24 cellular contexts compared by ENCODE assay signal in the genomic region with DNA sequence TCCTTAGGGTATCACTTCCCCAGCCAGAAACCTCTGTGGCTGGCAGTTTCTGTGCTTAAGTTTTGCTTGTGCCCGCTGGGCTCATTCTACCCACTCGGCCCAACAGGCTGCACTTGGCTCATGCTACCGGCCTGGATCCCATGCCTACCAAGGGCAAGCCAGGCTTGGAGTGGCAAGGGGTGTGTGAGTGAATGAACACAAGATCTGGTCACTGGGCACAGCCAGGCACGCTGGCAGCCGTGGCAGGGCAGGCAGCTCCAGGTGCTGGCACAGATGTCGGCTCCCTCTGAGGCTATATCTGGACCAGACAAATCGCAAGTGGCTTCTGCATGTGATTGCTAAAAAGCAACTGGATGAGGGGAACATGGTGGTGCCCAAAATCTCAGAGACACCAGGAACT.
"Had no signal": no experiment of that assay in that cellular context is flagged by ENCODE, and none has a peak within 500 bp of the region (broad histone marks: within the 10 kb centered on the region; RNA-seq: fewer than 3 reads in every experiment).

No MANE protein-coding gene starts in this region.

- DNase-seq: activated CD4-positive, alpha-beta T cell treated with anti-CD3 and anti-CD28 coated beads for 36 hours; activated CD4-positive, alpha-beta T cell treated with anti-CD3 and anti-CD28 coated beads, Interleukin-2, amount 10 ng/mL, durations not matched to agents 7 days and 5 days; activated CD4-positive, alpha-beta T cell treated with anti-CD3 and anti-CD28 coated beads, Interleukin-2, amount 50 U/mL, for 48 hours; activated CD8-positive, alpha-beta T cell treated with anti-CD3 and anti-CD28 coated beads, Interleukin-2, amount 10 ng/mL, durations not matched to agents 7 days and 5 days; activated gamma-delta T cell; activated naive CD4-positive, alpha-beta T cell treated with Interleukin-2 at 50 U/mL for 16 hours; activated naive CD8-positive, alpha-beta T cell treated with anti-CD3 and anti-CD28 coated beads, Interleukin-2, amount 10 ng/mL, durations not matched to agents 7 days and 5 days; activated T-cell treated with anti-CD3 and anti-CD28 coated beads, Interleukin-2, amount 50 U/mL, for 24 hours; amygdala; MM.1S; NCI-H1092 treated with DMSO at 0.1 percent for 48 hours; NCI-H1417; NCI-H146; NCI-H187; NCI-H2081; NCI-H2171 treated with DMSO at 0.1 percent for 48 hours; NCI-H2227 treated with DMSO at 0.1 percent for 48 hours; NCI-H524; Peyer's patch; SW 1271; T-helper 1 cell; T-helper 9 cell had no signal

- ATAC-seq: activated CD4-positive, alpha-beta T cell treated with anti-CD3 and anti-CD28 coated beads for 36 hours; activated CD4-positive, CD25-positive, alpha-beta regulatory T cell treated with anti-CD3 and anti-CD28 coated beads, Interleukin-2, amount 50 U/mL, for 24 hours; activated CD8-positive, alpha-beta T cell treated with anti-CD3 and anti-CD28 coated beads, Interleukin-2, amount 10 ng/mL, durations not matched to agents 7 days and 5 days; WTC11 had no signal
